Comparison of ENCODE assay signal across 27 cellular contexts in genomic region chr7:148162808-148163207, GRCh38.
"Had no signal": no experiment of that assay in that cellular context is flagged by ENCODE, and none has a peak within 500 bp of the region (broad histone marks: within the 10 kb centered on the region; RNA-seq: fewer than 3 reads in every experiment).

No MANE protein-coding gene starts in this region.

- H3K27ac ChIP-seq: heart right ventricle, hepatocyte, left ventricle myocardium inferior, neutrophil, right atrium auricular region, skin epidermis, spleen, testis, thyroid gland, transverse colon, upper lobe of left lung, vagina had no signal

- H3K9me3 ChIP-seq: heart right ventricle, left ventricle myocardium inferior, mucosa of descending colon, neutrophil, right atrium auricular region, spleen, testis, thyroid gland, transverse colon, upper lobe of left lung, vagina had no signal

- H3K9me3 Mint-ChIP-seq: stimulated activated effector memory CD8-positive, alpha-beta T cell treated with anti-CD3 and anti-CD28 coated beads, Interleukin-12 subunit alpha, Interleukin-12 subunit beta, amount 100 ng/mL, for 72 hours; stimulated activated naive CD8-positive, alpha-beta T cell treated with anti-CD3 and anti-CD28 coated beads, Interleukin-15, amount 100 ng/mL, for 72 hours had no signal

- ATAC-seq: heart right ventricle; mucosa of descending colon; naive thymus-derived CD4-positive, alpha-beta T cell; natural killer cell treated with Interleukin-12 subunit alpha and Interleukin-12 subunit beta and Interleukin-15 and Interleukin-18, amount 100 ng/mL, for 72 hours; sciatic nerve; stimulated activated effector memory CD8-positive, alpha-beta T cell treated with anti-CD3 and anti-CD28 coated beads, Interleukin-12 subunit alpha, Interleukin-12 subunit beta, amount 100 ng/mL, for 72 hours; stimulated activated naive CD8-positive, alpha-beta T cell treated with anti-CD3 and anti-CD28 coated beads, Interleukin-15, amount 100 ng/mL, for 72 hours had no signal

- H3K4me1 ChIP-seq: heart right ventricle, left ventricle myocardium inferior, right atrium auricular region, spleen, testis, thyroid gland, transverse colon, upper lobe of left lung, vagina had no signal

- H2AFZ ChIP-seq: hepatocyte had no signal

- H3K27me3 ChIP-seq: hepatocyte, neutrophil, right atrium auricular region, spleen, testis, thyroid gland, transverse colon, upper lobe of left lung, vagina had no signal

- H3K27me3 Mint-ChIP-seq: progenitor cell of endocrine pancreas; stimulated activated naive CD8-positive, alpha-beta T cell treated with anti-CD3 and anti-CD28 coated beads, Interleukin-15, amount 100 ng/mL, for 72 hours had no signal

- H3K36me3 ChIP-seq: heart right ventricle, left ventricle myocardium inferior, neutrophil, right atrium auricular region, spleen, thyroid gland, transverse colon, upper lobe of left lung, vagina had no signal

- H3K27ac Mint-ChIP-seq: memory B cell; naive thymus-derived CD4-positive, alpha-beta T cell; natural killer cell treated with Interleukin-12 subunit alpha and Interleukin-12 subunit beta and Interleukin-15 and Interleukin-18, amount 100 ng/mL, for 72 hours; progenitor cell of endocrine pancreas; stimulated activated effector memory CD8-positive, alpha-beta T cell treated with anti-CD3 and anti-CD28 coated beads, Interleukin-12 subunit alpha, Interleukin-12 subunit beta, amount 100 ng/mL, for 72 hours; stimulated activated naive CD8-positive, alpha-beta T cell treated with anti-CD3 and anti-CD28 coated beads, Interleukin-15, amount 100 ng/mL, for 72 hours had no signal

- H3K4me3 Mint-ChIP-seq: memory B cell; naive thymus-derived CD4-positive, alpha-beta T cell; natural killer cell treated with Interleukin-12 subunit alpha and Interleukin-12 subunit beta and Interleukin-15 and Interleukin-18, amount 100 ng/mL, for 72 hours; neural crest cell; stimulated activated effector memory CD8-positive, alpha-beta T cell treated with anti-CD3 and anti-CD28 coated beads, Interleukin-12 subunit alpha, Interleukin-12 subunit beta, amount 100 ng/mL, for 72 hours; stimulated activated naive CD8-positive, alpha-beta T cell treated with anti-CD3 and anti-CD28 coated beads, Interleukin-15, amount 100 ng/mL, for 72 hours had no signal

- H3K4me2 ChIP-seq: hepatocyte had no signal

- DNase-seq: heart right ventricle; islet precursor cell; left ventricle myocardium inferior; midbrain; mucosa of descending colon; naive thymus-derived CD4-positive, alpha-beta T cell; occipital lobe; spleen; stimulated activated CD4-positive, alpha-beta T cell treated with anti-CD3 and anti-CD28 coated beads, Interleukin-4, amount 100 ng/mL, for 24 hours; stimulated activated naive CD4-positive, alpha-beta T cell treated with Interleukin-2 at 50 U/mL for 16 hours; stimulated activated naive CD8-positive, alpha-beta T cell treated with anti-CD3 and anti-CD28 coated beads, Interleukin-15, amount 100 ng/mL, for 72 hours; testis; thyroid gland; transverse colon; upper lobe of left lung had no signal

- H3K36me3 Mint-ChIP-seq: memory B cell; natural killer cell treated with Interleukin-12 subunit alpha and Interleukin-12 subunit beta and Interleukin-15 and Interleukin-18, amount 100 ng/mL, for 72 hours; stimulated activated effector memory CD8-positive, alpha-beta T cell treated with anti-CD3 and anti-CD28 coated beads, Interleukin-12 subunit alpha, Interleukin-12 subunit beta, amount 100 ng/mL, for 72 hours had no signal

- H3K4me3 ChIP-seq: heart right ventricle, hepatocyte, left ventricle myocardium inferior, lung, mucosa of descending colon, right atrium auricular region, skin epidermis, spleen, testis, thyroid gland, transverse colon, upper lobe of left lung, vagina had no signal

- H3K79me2 ChIP-seq: hepatocyte had no signal

- H3K4me1 Mint-ChIP-seq: memory B cell; naive thymus-derived CD4-positive, alpha-beta T cell; stimulated activated effector memory CD8-positive, alpha-beta T cell treated with anti-CD3 and anti-CD28 coated beads, Interleukin-12 subunit alpha, Interleukin-12 subunit beta, amount 100 ng/mL, for 72 hours; stimulated activated naive CD8-positive, alpha-beta T cell treated with anti-CD3 and anti-CD28 coated beads, Interleukin-15, amount 100 ng/mL, for 72 hours had no signal
